Comparison of ENCODE assay signal across 1 cellular context in genomic region chr4:1808851-1809753, GRCh38.
TF ChIP-seq lines count a peak whose summit lies in the region.

No MANE protein-coding gene starts in this region.

TF ChIP-seq in GM23338, 12 proteins besides CTCF, POLR2A, EP300 and RAD21:
- TF ChIP-seq NANOG (IDR thresholded peaks at IDR 0.05; ENCODE audit: borderline replicate concordance) (no peak), ZNF462 (CRISPR knock-in tag; IDR thresholded peaks at IDR 0.05) (no peak), POLR2AphosphoS5 (IDR thresholded peaks at IDR 0.05; ENCODE audit: low read depth) (no peak), STAT1 (IDR thresholded peaks at IDR 0.05; ENCODE audit: unreplicated experiment) (no peak), ZNF114 (CRISPR knock-in tag; IDR thresholded peaks at IDR 0.05) (no peak), EZH2phosphoT487 (IDR thresholded peaks at IDR 0.05; ENCODE audit: unreplicated experiment) (no peak), CREB1 (CRISPR knock-in tag; IDR thresholded peaks at IDR 0.05; ENCODE audit: low read depth) (no peak), JUNB (IDR thresholded peaks at IDR 0.05; ENCODE audit: unreplicated experiment) (no peak), ETS1 (IDR thresholded peaks at IDR 0.05) (no peak), ZNF331 (CRISPR knock-in tag; IDR thresholded peaks at IDR 0.05; ENCODE audit: low read depth) (no peak), REST (IDR thresholded peaks at IDR 0.05; ENCODE audit: unreplicated experiment) (no peak), EZH2 (IDR thresholded peaks at IDR 0.05; ENCODE audit: low read depth, unreplicated experiment) (no peak)
TF ChIP-seq in GM23338: peak in this region for 0.
